1 cellular context compared by ENCODE assay signal in the genomic region with DNA sequence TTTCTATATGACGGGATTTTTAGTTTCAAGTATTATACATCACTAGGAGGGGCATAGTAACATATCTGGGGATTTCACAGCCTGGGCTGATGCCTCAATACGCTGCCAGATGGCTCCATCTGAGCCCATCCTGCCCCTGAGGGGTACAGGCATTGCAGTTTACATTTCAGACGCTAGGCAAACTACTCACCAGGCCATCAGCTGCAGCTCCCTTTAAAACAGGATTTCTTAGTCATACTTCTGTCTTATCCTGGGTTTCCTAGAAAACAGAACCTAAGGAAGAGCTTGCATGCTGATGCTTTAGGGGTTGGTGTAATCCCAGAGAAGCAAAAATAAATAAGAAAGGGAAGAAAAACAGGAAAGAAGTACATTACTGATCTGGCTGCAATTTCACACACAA.
TF ChIP-seq lines count a peak whose summit lies in the region.

No MANE protein-coding gene starts in this region.

TF ChIP-seq in HepG2, 621 proteins besides CTCF, POLR2A, EP300 and RAD21 (continued from another document):
- TF ChIP-seq HMGXB4 (CRISPR knock-in tag; IDR thresholded peaks at IDR 0.05; ENCODE audit: borderline replicate concordance in 1 of 2, low read depth in 1 of 2) = no peak
- TF ChIP-seq, protein P1, sequence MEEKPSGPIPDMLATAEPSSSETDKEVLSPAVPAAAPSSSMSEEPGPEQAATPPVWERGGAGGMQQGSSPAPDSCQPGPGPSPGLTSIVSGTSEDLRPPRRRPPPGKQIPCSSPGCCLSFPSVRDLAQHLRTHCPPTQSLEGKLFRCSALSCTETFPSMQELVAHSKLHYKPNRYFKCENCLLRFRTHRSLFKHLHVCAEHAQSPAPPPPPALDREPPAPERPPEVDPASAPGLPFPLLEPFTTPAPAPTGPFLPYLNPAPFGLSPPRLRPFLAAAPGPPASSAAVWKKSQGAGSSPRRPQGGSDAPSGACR (CRISPR knock-in tag; IDR thresholded peaks at IDR 0.05) = no peak
- TF ChIP-seq FLYWCH1 (CRISPR knock-in tag; IDR thresholded peaks at IDR 0.05) = no peak
- no peak for TF ChIP-seq NFIC (IDR thresholded peaks at IDR 0.05; ENCODE audit: low read length)
- TF ChIP-seq DMAP1 (CRISPR knock-in tag; IDR thresholded peaks at IDR 0.05) = no peak
